8 cellular contexts compared by ENCODE assay signal in the genomic region with DNA sequence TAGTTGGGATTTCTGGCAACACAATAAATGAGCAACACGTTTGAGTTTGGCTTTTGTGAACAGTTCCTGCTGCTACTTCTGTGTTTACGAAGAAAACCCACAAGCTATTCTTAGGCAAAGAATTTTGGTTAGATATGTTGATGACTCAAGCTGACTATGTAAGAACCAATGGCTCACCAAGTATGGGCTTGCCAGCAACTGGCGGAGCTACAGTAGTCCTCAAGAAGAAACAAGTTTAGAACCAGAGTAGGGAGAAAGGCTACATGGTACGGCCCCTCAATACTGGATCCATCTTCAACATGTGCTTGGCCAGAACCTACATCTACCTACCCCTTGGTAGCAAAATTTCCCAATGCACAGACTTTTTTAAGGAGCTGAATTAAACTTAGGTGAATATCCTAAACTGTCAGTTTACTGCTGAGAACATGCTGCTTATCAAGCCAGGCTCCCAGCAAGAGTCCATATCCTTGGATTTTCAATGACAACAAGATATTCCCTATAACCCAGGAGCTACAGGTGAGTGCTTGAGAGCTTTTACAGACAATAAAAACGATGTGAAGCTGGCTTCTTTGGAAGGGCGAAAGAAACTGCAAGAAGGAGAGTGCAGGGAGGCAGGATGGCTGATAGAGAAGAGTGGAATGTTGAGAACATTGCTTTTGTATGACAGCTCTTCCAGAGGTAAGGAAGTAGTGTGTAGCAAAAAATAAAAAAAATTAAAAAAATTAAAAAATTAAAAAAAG.
DNase-seq lines count a peak whose midpoint lies in the region; ATAC-seq, FAIRE-seq and TF ChIP-seq lines count a peak whose summit lies in the region.

No MANE protein-coding gene starts in this region.

- in situ Hi-C loops in Caki2 (cut with HindIII; ENCODE audit: low pct_unique_long_range_greater_than_20kb, low sequenced_read_pairs), result no loop called here
- in situ Hi-C loops in GM12878 (cut with MboI), result no loop called here

- RAD21 ChIA-PET in GM12878 (lab: Charles Lee; ENCODE audit: unreplicated experiment), result interaction anchor here (0.6 to 1.6 kb wide), 12 partner anchors 9 to 1317 kb away, joined by 3 to 4 read pairs (median 3); no protein-coding TSS in a partner anchor

- H3K4me2 ChIP-seq in GM12878 (ENCODE audit: control insufficient read depth, insufficient read depth), result peak overlapping the region; percentile 52

- TF ChIP-seq EP300 in GM12878 (IDR thresholded peaks at IDR 0.05; ENCODE audit: borderline replicate concordance in 1 of 2, control insufficient read depth in 1 of 2, low read depth in 2 of 2, low read length in 2 of 2), result no peak

- H3K9me3 ChIP-seq in HUES6 (ENCODE audit: control insufficient read depth, insufficient read depth, low read depth, low read length) (no peaks in the 10 kb centered on the region), GM12878 (replicated peaks; ENCODE audit: control insufficient read depth, insufficient read depth, low read length) (no peaks in the 10 kb centered on the region)

- H3K4me3 ChIP-seq in HUES6 (ENCODE audit: low read depth, low read length) (peak overlapping the region; percentile 3; the same call in 1 of the 2 replicates), GM12878 (no peak overlapping the region), lower leg skin (ENCODE audit: low read depth, poor library complexity, severe bottlenecking) (no peak overlapping the region), H7 (ENCODE audit: insufficient read depth, low read depth, low read length) (no peak overlapping the region)

- H3K27me3 ChIP-seq in HUES6 (ENCODE audit: control insufficient read depth, insufficient read depth, low read length) (no peaks in the 10 kb centered on the region), GM12878 (replicated peaks in 1 of 2; ENCODE audit: control insufficient read depth in 2 of 2, insufficient read depth in 2 of 2, low read length in 1 of 2) (no peaks in the 10 kb centered on the region), H7 (ENCODE audit: control insufficient read depth, insufficient read depth, low read length) (no peaks in the 10 kb centered on the region)

- H3K36me3 ChIP-seq in HUES6 (ENCODE audit: control insufficient read depth, insufficient read depth, low read length), result no peaks in the 10 kb centered on the region
- no peaks in the 10 kb centered on the region; a peak in 1 of 4 replicates for H3K36me3 ChIP-seq in GM12878 (ENCODE audit: control insufficient read depth in 2 of 2, insufficient read depth in 2 of 2, low read length in 1 of 2)
- no peaks in the 10 kb centered on the region for H3K36me3 ChIP-seq in H7 (replicated peaks; ENCODE audit: control insufficient read depth, insufficient read depth, low read length)

- BruUV-seq in GM12878 (replicated peaks; lab: Mats Ljungman, UMichigan), result no TSS peak

- no peak overlapping the region for H3K27ac ChIP-seq in HUES6 (ENCODE audit: low read depth, low read length)
- peak overlapping the region; percentile 38; the same call in 1 of the 2 replicates for H3K27ac ChIP-seq in GM12878 (ENCODE audit: control insufficient read depth, insufficient read depth)

- no peak for TF ChIP-seq RAD21 in GM12878 (IDR thresholded peaks at IDR 0.05; ENCODE audit: insufficient read depth, low read depth, low read length)

- SMC1A ChIA-PET in GM12878 (lab: Charles Lee; ENCODE audit: uncharacterized antibody, unreplicated experiment), result interaction anchor here (0.8 to 2.4 kb wide), 20 partner anchors 8 to 187 kb away, joined by 3 to 15 read pairs (median 5); no protein-coding TSS in a partner anchor

- DNase-seq in Caki2 (ENCODE audit: low read depth), result peak; percentile 55
- no peak for DNase-seq in GM12878 (ENCODE audit: low read depth, low spot score)
- peak; percentile 82 to 87 for DNase-seq in lower leg skin (ENCODE audit: low spot score in 2 of 2)
- DNase-seq in H7, result no peak
- no peak for DNase-seq in NCI-H2107 (lab: John Stamatoyannopoulos, UW)
- DNase-seq in NCI-H1048 (lab: John Stamatoyannopoulos, UW), result no peak

- peaks cover 3% of the 10 kb centered on the region for H3K79me2 ChIP-seq in GM12878 (ENCODE audit: control insufficient read depth, insufficient read depth, low read length)

- 39% methylated on average over 6 of the region's 6 CpGs for WGBS in GM12878 (ENCODE audit: insufficient coverage, insufficient replicate concordance, low lambda C conversion rate, missing lambda C conversion rate)
- WGBS in lower leg skin, 2 donors, result 25 to 30% methylated on average over 6 of the region's 6 CpGs

- H3K4me1 ChIP-seq in HUES6 (ENCODE audit: control insufficient read depth, insufficient read depth, low read length) (peaks cover 23% of the 10 kb centered on the region), GM12878 (ENCODE audit: control insufficient read depth, insufficient read depth, low read length) (peaks cover 17% of the 10 kb centered on the region)

- CTCF ChIA-PET in GM12878 (lab: Yijun Ruan, JAX), result interaction anchor here (0.6 to 1.6 kb wide), 9 partner anchors 10 to 145 kb away, joined by 3 to 5 read pairs (median 3); no protein-coding TSS in a partner anchor

- TF ChIP-seq POLR2A in GM12878 (IDR thresholded peaks at IDR 0.05; ENCODE audit: low read depth, low read length), result no peak
- TF ChIP-seq POLR2A in lower leg skin (IDR thresholded peaks at IDR 0.05), result no peak

- H2AFZ ChIP-seq in GM12878 (ENCODE audit: control insufficient read depth, low read depth, low read length), result no peak overlapping the region

- ATAC-seq in GM21423 (IDR thresholded peaks at IDR 0.05; ENCODE audit: unreplicated experiment) (peak; percentile 70), GM12878 (peak; percentile 76)

- peaks cover 1% of the 10 kb centered on the region; the same call in 1 of the 2 replicates for H4K20me1 ChIP-seq in GM12878 (ENCODE audit: control insufficient read depth, insufficient read depth)

- POLR2A ChIA-PET in GM12878 (lab: Charles Lee), result interaction anchor here (0.6 to 1.6 kb wide), 8 partner anchors 8 to 219 kb away, joined by 3 to 7 read pairs (median 4); no protein-coding TSS in a partner anchor

- FAIRE-seq in GM12878 (lab: Jason Lieb, UNC), result no peak

- H3K9ac ChIP-seq in HUES6 (ENCODE audit: low read length) (no peak overlapping the region), GM12878 (ENCODE audit: control insufficient read depth, insufficient read depth, low read length) (no peak overlapping the region)

- no peak for TF ChIP-seq CTCF in GM12878 (IDR thresholded peaks at IDR 0.05 in 2 of 3, conservative IDR thresholded peaks at IDR 0.05 in 1 of 3; ENCODE audit: control insufficient read depth in 2 of 3, extremely low read depth in 1 of 3, insufficient read depth in 1 of 3, low read depth in 3 of 3, low read length in 3 of 3)
- TF ChIP-seq CTCF in lower leg skin (IDR thresholded peaks at IDR 0.05), result no peak

- intact Hi-C loops in GM12878 (cut with micrococcal nuclease; ENCODE audit: unreplicated experiment), result no loop called here
- intact Hi-C loops in lower leg skin (cut with DNase I; ENCODE audit: low total_unique reads), result no loop called here

TF ChIP-seq in GM12878, 131 proteins besides CTCF, POLR2A, EP300 and RAD21 (continues in another document):
- TF ChIP-seq RFX5 (IDR thresholded peaks at IDR 0.05; ENCODE audit: low read depth, low read length), result no peak
- TF ChIP-seq SKIL (IDR thresholded peaks at IDR 0.05; ENCODE audit: low read depth, poor library complexity, severe bottlenecking), result no peak
- no peak for TF ChIP-seq CHD2 (IDR thresholded peaks at IDR 0.05; ENCODE audit: borderline replicate concordance, low read depth, low read length)

Comparison
In these comparisons a context has a peak if more than half of its experiments do, and no peak if none do; other contexts are left out.
1. DNase-seq: peak in Caki2 (single experiment) and lower leg skin (2 of 2); none in GM12878 (single experiment), H7 (single experiment), NCI-H2107 (single experiment) and NCI-H1048 (single experiment).